Comparison of ENCODE assay signal across 18 cellular contexts in the genomic region with DNA sequence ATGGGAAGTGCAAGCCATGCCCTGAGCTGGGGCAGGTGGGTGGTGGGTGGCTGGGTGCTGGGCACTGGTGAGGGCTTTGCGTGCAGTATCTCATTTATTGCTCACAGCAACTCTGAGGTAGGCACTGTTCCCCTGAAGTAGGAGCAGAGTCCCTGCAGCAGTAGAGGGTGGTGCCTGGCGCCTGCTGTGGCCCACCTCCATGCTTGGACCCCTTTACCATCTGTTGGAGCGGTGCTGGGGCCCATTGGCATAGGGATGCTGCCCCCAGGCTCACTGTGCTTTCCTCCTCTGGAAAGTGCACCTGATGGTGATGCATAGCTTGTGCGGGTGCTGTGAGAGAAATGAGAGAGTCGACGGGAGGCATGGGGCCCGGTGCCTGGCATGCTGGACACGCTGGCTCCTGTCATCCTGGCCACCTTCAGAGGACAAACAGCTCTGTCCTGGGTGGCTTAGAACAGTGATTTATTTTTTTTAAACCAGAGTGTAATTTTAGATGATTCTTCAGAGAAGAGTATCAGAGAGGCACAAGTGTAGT. TPM values are rescaled to one million over a fixed set of nuclear protein-coding genes. Genes with fewer than 3 reads are reported as not detected.
"Had no signal": no experiment of that assay in that cellular context is flagged by ENCODE, and none has a peak within 500 bp of the region (broad histone marks: within the 10 kb centered on the region; RNA-seq: fewer than 3 reads in every experiment).

No MANE protein-coding gene starts in this region.

- FAIRE-seq: bronchial epithelial cell had no signal

- H3K4me3 Mint-ChIP-seq: activated B cell treated with CpG ODN at 0.5 μM for 24 hours; activated CD4-positive, alpha-beta T cell treated with anti-CD3 and anti-CD28 coated beads, Interleukin-2, amount 10 ng/mL, durations not matched to agents 24 days and 14 days; activated naive CD8-positive, alpha-beta T cell treated with anti-CD3 and anti-CD28 coated beads for 36 hours; activated T-cell treated with anti-CD3 and anti-CD28 coated beads, Interleukin-2, amount 50 U/mL, for 72 hours had no signal

- DNase-seq: activated B cell treated with CpG ODN at 0.5 μM for 24 hours; activated CD4-positive, alpha-beta T cell treated with anti-CD3 and anti-CD28 coated beads, Interleukin-2, amount 10 ng/mL, durations not matched to agents 24 days and 14 days; activated CD8-positive, alpha-beta memory T cell treated with anti-CD3 and anti-CD28 coated beads, Interleukin-2, amount 50 U/mL, for 48 hours; activated gamma-delta T cell; activated naive CD8-positive, alpha-beta T cell treated with anti-CD3 and anti-CD28 coated beads for 36 hours; activated T-cell treated with anti-CD3 and anti-CD28 coated beads, Interleukin-2, amount 50 U/mL, for 72 hours; anterior cingulate cortex; foreskin keratinocyte; glutamatergic neuron; nucleus accumbens; stimulated activated naive CD8-positive, alpha-beta T cell treated with anti-CD3 and anti-CD28 coated beads, Interleukin-15, Interleukin-2, amounts not matched to agents 100 U/mL and 50 U/mL, for 24 hours; SW 1271 had no signal

- H3K27me3 ChIP-seq: foreskin keratinocyte, right lobe of liver, upper lobe of left lung had no signal

- H3K9me3 Mint-ChIP-seq: activated B cell treated with CpG ODN at 0.5 μM for 24 hours; activated CD4-positive, alpha-beta T cell treated with anti-CD3 and anti-CD28 coated beads, Interleukin-2, amount 10 ng/mL, durations not matched to agents 24 days and 14 days; activated naive CD8-positive, alpha-beta T cell treated with anti-CD3 and anti-CD28 coated beads for 36 hours; activated T-cell treated with anti-CD3 and anti-CD28 coated beads, Interleukin-2, amount 50 U/mL, for 72 hours had no signal

- H3K27ac Mint-ChIP-seq: activated B cell treated with CpG ODN at 0.5 μM for 24 hours; activated naive CD8-positive, alpha-beta T cell treated with anti-CD3 and anti-CD28 coated beads for 36 hours; activated T-cell treated with anti-CD3 and anti-CD28 coated beads, Interleukin-2, amount 50 U/mL, for 72 hours had no signal

- H3K4me1 ChIP-seq: foreskin keratinocyte, right lobe of liver had no signal

- H3K4me1 Mint-ChIP-seq: activated CD4-positive, alpha-beta T cell treated with anti-CD3 and anti-CD28 coated beads, Interleukin-2, amount 10 ng/mL, durations not matched to agents 24 days and 14 days; activated naive CD8-positive, alpha-beta T cell treated with anti-CD3 and anti-CD28 coated beads for 36 hours had no signal

- H3K9me3 ChIP-seq: right lobe of liver, upper lobe of left lung had no signal

- H3K27me3 Mint-ChIP-seq: activated B cell treated with CpG ODN at 0.5 μM for 24 hours; activated CD4-positive, alpha-beta T cell treated with anti-CD3 and anti-CD28 coated beads, Interleukin-2, amount 10 ng/mL, durations not matched to agents 24 days and 14 days; activated naive CD8-positive, alpha-beta T cell treated with anti-CD3 and anti-CD28 coated beads for 36 hours had no signal

- ATAC-seq: activated T-cell treated with anti-CD3 and anti-CD28 coated beads, Interleukin-2, amount 50 U/mL, for 72 hours; foreskin keratinocyte; right lobe of liver; stimulated activated naive CD8-positive, alpha-beta T cell treated with anti-CD3 and anti-CD28 coated beads, Interleukin-15, Interleukin-2, amounts not matched to agents 100 U/mL and 50 U/mL, for 24 hours had no signal

- H3K27ac ChIP-seq: foreskin keratinocyte, right lobe of liver, upper lobe of left lung had no signal

- H3K4me3 ChIP-seq: lung, right lobe of liver, upper lobe of left lung had no signal

RNA-seq across cellular contexts. Expression of a gene that starts 10.4 kb away (rescaled TPM):
- total RNA-seq: activated B cell treated with CpG ODN at 0.5 μM for 24 hours; activated CD4-positive, alpha-beta T cell treated with anti-CD3 and anti-CD28 coated beads, Interleukin-2, amount 10 ng/mL, durations not matched to agents 24 days and 14 days; activated T-cell treated with anti-CD3 and anti-CD28 coated beads, Interleukin-2, amount 50 U/mL, for 72 hours; bronchial epithelial cell; foreskin keratinocyte; kidney epithelial cell; T-helper 2 cell treated with Interferon-gamma antibody and Interleukin-4, amounts not matched to agents 100 ng/mL and 5 ng/mL, for 36 hours had no signal
